Comparison of ENCODE assay signal across 31 cellular contexts in the genomic region with DNA sequence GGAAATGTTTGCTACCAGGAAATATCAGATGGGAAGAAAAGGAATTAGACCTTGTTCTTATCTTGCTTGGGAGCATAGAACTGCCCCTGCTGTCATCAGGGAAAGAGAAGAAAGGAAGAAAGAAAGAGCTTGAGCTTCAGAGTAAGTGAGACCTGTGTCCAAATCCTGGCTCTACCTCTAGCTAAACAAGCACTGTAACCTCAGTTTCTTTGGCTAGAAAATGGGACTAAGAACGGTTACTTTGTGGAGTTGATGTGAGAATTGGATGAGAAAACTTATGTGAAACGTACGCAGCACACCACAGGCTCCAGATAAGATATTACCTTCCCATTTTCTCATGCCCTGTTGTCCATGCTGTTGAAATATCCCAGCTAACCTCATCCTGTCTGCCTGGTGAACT. TPM values are rescaled to one million over a fixed set of nuclear protein-coding genes. Genes with fewer than 3 reads are reported as not detected.
"Had no signal": no experiment of that assay in that cellular context is flagged by ENCODE, and none has a peak within 500 bp of the region (broad histone marks: within the 10 kb centered on the region; RNA-seq: fewer than 3 reads in every experiment).

No MANE protein-coding gene starts in this region.

- H3K9me3 ChIP-seq: left lung, lower lobe of right lung, mucosa of descending colon, pancreas, prostate gland, stomach, thoracic aorta, tibial nerve, uterus had no signal

- H3K4me1 Mint-ChIP-seq: mesothelial cell of epicardium had no signal

- H3K36me3 Mint-ChIP-seq: immature natural killer cell; mesothelial cell of epicardium; natural killer cell treated with Interleukin-12 subunit alpha and Interleukin-12 subunit beta and Interleukin-15 and Interleukin-18, amount 100 ng/mL, for 72 hours; stimulated activated naive B cell treated with anti-CD40 and anti-IgM and Interleukin-4, amounts not matched to agents 10 μg/mL and 1 μg/mL and 100 μg/mL, for 72 hours; type B pancreatic cell had no signal

- FAIRE-seq: islet of Langerhans, kidney, pancreas had no signal

- H3K27ac Mint-ChIP-seq: immature natural killer cell; mesothelial cell of epicardium; naive thymus-derived CD4-positive, alpha-beta T cell; natural killer cell treated with Interleukin-12 subunit alpha and Interleukin-12 subunit beta and Interleukin-15 and Interleukin-18, amount 100 ng/mL, for 72 hours; type B pancreatic cell had no signal

- H3K27me3 Mint-ChIP-seq: type B pancreatic cell had no signal

- H3K27ac ChIP-seq: left lung, lower lobe of right lung, pancreas, prostate gland, skin epidermis, stomach, thoracic aorta, tibial nerve, uterus had no signal

- H3K27me3 ChIP-seq: left lung, pancreas, tibial nerve, uterus had no signal

- H3K9me3 Mint-ChIP-seq: immature natural killer cell; mesothelial cell of epicardium; naive thymus-derived CD4-positive, alpha-beta T cell; natural killer cell treated with Interleukin-12 subunit alpha and Interleukin-12 subunit beta and Interleukin-15 and Interleukin-18, amount 100 ng/mL, for 72 hours; stimulated activated naive B cell treated with anti-CD40 and anti-IgM and Interleukin-4, amounts not matched to agents 10 μg/mL and 1 μg/mL and 100 μg/mL, for 72 hours; type B pancreatic cell had no signal

- H3K4me1 ChIP-seq: pancreas, prostate gland, tibial nerve, uterus had no signal

- H3K36me3 ChIP-seq: left lung, lower lobe of right lung, pancreas, prostate gland, stomach, thoracic aorta, tibial nerve, uterus had no signal

- H3K4me3 ChIP-seq: left lung, lower lobe of right lung, mucosa of descending colon, pancreas, prostate gland, skin epidermis, stomach, thoracic aorta, tibial nerve, uterus had no signal

- H3K4me3 Mint-ChIP-seq: immature natural killer cell; mesothelial cell of epicardium; naive thymus-derived CD4-positive, alpha-beta T cell; natural killer cell treated with Interleukin-12 subunit alpha and Interleukin-12 subunit beta and Interleukin-15 and Interleukin-18, amount 100 ng/mL, for 72 hours; stimulated activated naive B cell treated with anti-CD40 and anti-IgM and Interleukin-4, amounts not matched to agents 10 μg/mL and 1 μg/mL and 100 μg/mL, for 72 hours; type B pancreatic cell had no signal

- DNase-seq: hypothalamus; immature natural killer cell; kidney; left colon; left lung; lower lobe of right lung; mesendoderm; mucosa of descending colon; naive thymus-derived CD4-positive, alpha-beta T cell; pancreas; posterior cingulate gyrus; retina; right cardiac atrium; stimulated activated CD4-positive, alpha-beta T cell treated with anti-CD3 and anti-CD28 coated beads, Interleukin-12 subunit alpha, Interleukin-12 subunit beta, amount 100 ng/mL, for 4 hours; stimulated activated CD4-positive, alpha-beta T cell treated with anti-CD3 and anti-CD28 coated beads, Interleukin-15, amount 100 ng/mL, for 24 hours; stimulated activated CD4-positive, alpha-beta T cell treated with anti-CD3 and anti-CD28 coated beads, Interleukin-2, amount 100 ng/mL, for 24 hours; stimulated activated CD4-positive, alpha-beta T cell treated with anti-CD3 and anti-CD28 coated beads, Interleukin-4, amount 100 ng/mL, for 1 hour; stimulated activated naive B cell treated with anti-CD40 and anti-IgM and Interleukin-4, amounts not matched to agents 10 μg/mL and 1 μg/mL and 100 μg/mL, for 72 hours; stimulated activated naive CD8-positive, alpha-beta T cell treated with anti-CD3 and anti-CD28 coated beads, Interleukin-15, Interleukin-2, amounts not matched to agents 100 U/mL and 50 U/mL, for 24 hours; stomach; uterus had no signal

- ATAC-seq: left colon; left lung; lower lobe of right lung; mucosa of descending colon; naive thymus-derived CD4-positive, alpha-beta T cell; natural killer cell treated with Interleukin-12 subunit alpha and Interleukin-12 subunit beta and Interleukin-15 and Interleukin-18, amount 100 ng/mL, for 72 hours; pancreas; right cardiac atrium; sciatic nerve; stimulated activated naive B cell treated with anti-CD40 and anti-IgM and Interleukin-4, amounts not matched to agents 10 μg/mL and 1 μg/mL and 100 μg/mL, for 72 hours; stimulated activated naive CD8-positive, alpha-beta T cell treated with anti-CD3 and anti-CD28 coated beads, Interleukin-15, Interleukin-2, amounts not matched to agents 100 U/mL and 50 U/mL, for 24 hours had no signal

RNA-seq across cellular contexts. Expression of a gene that starts 57.1 kb away (rescaled TPM):
- total RNA-seq: naive thymus-derived CD4-positive, alpha-beta T cell; natural killer cell treated with Interleukin-12 subunit alpha and Interleukin-12 subunit beta and Interleukin-15 and Interleukin-18, amount 100 ng/mL, for 72 hours had no signal
- polyA plus RNA-seq: immature natural killer cell; naive thymus-derived CD4-positive, alpha-beta T cell; neural cell had no signal
